In genomic region chr13:33452873-33453558, GRCh38 we compare ENCODE assay signal across 28 cellular contexts.
DNase-seq lines count a peak whose midpoint lies in the region; ATAC-seq and TF ChIP-seq lines count a peak whose summit lies in the region.
"Had no signal": no experiment of that assay in that cellular context is flagged by ENCODE, and none has a peak within 500 bp of the region (broad histone marks: within the 10 kb centered on the region; RNA-seq: fewer than 3 reads in every experiment).

No MANE protein-coding gene starts in this region.

- WGBS in adrenal gland, 4 donors: 32 to 48% (median 40%) methylated on average over 2 of the region's 2 CpGs

- intact Hi-C loops in adrenal gland (cut with DNase I) (no loop called here), lower lobe of right lung (cut with DNase I) (no loop called here)

- peaks cover 6% of the 10 kb centered on the region in 2 donors for H3K4me1 ChIP-seq in adrenal gland (replicated peaks in 1 of 2)
- peaks cover 17 to 37% of the 10 kb centered on the region in 2 donors for H3K4me1 ChIP-seq in thoracic aorta (ENCODE audit: control insufficient read depth in 1 of 2, low read depth in 2 of 2)
- peaks cover 9% of the 10 kb centered on the region for H3K4me1 ChIP-seq in lower lobe of right lung
- H3K4me1 ChIP-seq: esophagus squamous epithelium had no signal

- H3K9me3 ChIP-seq in adrenal gland (replicated peaks in 1 of 3): no peaks in the 10 kb centered on the region
- H3K9me3 ChIP-seq in thoracic aorta: no peaks in the 10 kb centered on the region
- no peaks in the 10 kb centered on the region for H3K9me3 ChIP-seq in lower lobe of right lung
- H3K9me3 ChIP-seq: body of pancreas, esophagus squamous epithelium, gastrocnemius medialis had no signal

- H3K27ac ChIP-seq in adrenal gland (peak overlapping the region in 1 of 5 donors; percentile 2), thoracic aorta (peak overlapping the region in 1 of 2 donors; percentile 22), lower lobe of right lung (no peak overlapping the region)
- H3K27ac ChIP-seq: body of pancreas, esophagus squamous epithelium, SK-N-MC had no signal

- H3K36me3 ChIP-seq in adrenal gland (replicated peaks in 1 of 2) (no peaks in the 10 kb centered on the region), thoracic aorta (no peaks in the 10 kb centered on the region), lower lobe of right lung (no peaks in the 10 kb centered on the region)
- H3K36me3 ChIP-seq: esophagus squamous epithelium, gastrocnemius medialis had no signal

- ATAC-seq in thoracic aorta (ENCODE audit: insufficient number of reproducible peaks, low FRiP score, low read depth) (peak; percentile 67), HG03280 (IDR thresholded peaks at IDR 0.05; ENCODE audit: unreplicated experiment) (no peak), lower lobe of right lung (no peak)
- ATAC-seq: activated CD8-positive, alpha-beta T cell treated with anti-CD3 and anti-CD28 coated beads, Interleukin-2, amount 10 ng/mL, durations not matched to agents 7 days and 5 days; body of pancreas; naive thymus-derived CD8-positive, alpha-beta T cell had no signal

- H3K4me3 ChIP-seq in adrenal gland (no peak overlapping the region), thoracic aorta (no peak overlapping the region), lower lobe of right lung (no peak overlapping the region)
- H3K4me3 ChIP-seq: body of pancreas, esophagus squamous epithelium, gastrocnemius medialis, SK-N-MC had no signal

- no peak for TF ChIP-seq CTCF in adrenal gland (IDR thresholded peaks at IDR 0.05)
- TF ChIP-seq CTCF in thoracic aorta (IDR thresholded peaks at IDR 0.05): no peak
- TF ChIP-seq CTCF in lower lobe of right lung (IDR thresholded peaks at IDR 0.05): no peak

- DNase-seq in adrenal gland (peak in 5 of 7 donors; percentile 16 to 57 (median 20)), globus pallidus (ENCODE audit: low spot score) (peak; percentile 57), mucosa of gallbladder (ENCODE audit: low spot score) (peak; percentile 44), thoracic aorta (ENCODE audit: low spot score) (no peak), NCI-H1105 treated with DMSO at 0.1 percent for 48 hours (lab: John Stamatoyannopoulos, UW) (no peak), glomerular visceral epithelial cell (ENCODE audit: extremely low spot score) (no peak), lower lobe of right lung (no peak)
- DNase-seq: activated CD4-positive, alpha-beta T cell treated with anti-CD3 and anti-CD28 coated beads for 1 hour; activated CD8-positive, alpha-beta T cell treated with anti-CD3 and anti-CD28 coated beads, Interleukin-2, amount 10 ng/mL, durations not matched to agents 7 days and 5 days; activated effector memory CD4-positive, alpha-beta T cell treated with anti-CD3 and anti-CD28 coated beads, Interleukin-2, amount 50 U/mL, for 16 hours; activated naive CD8-positive, alpha-beta T cell treated with anti-CD3 and anti-CD28 coated beads, Interleukin-2, amount 10 ng/mL, durations not matched to agents 7 days and 5 days; esophagus squamous epithelium; gastrocnemius medialis; mesendoderm; naive thymus-derived CD8-positive, alpha-beta T cell; NCI-H1048; NCI-H1930; NCI-H226; NCI-H774; occipital lobe; retina; RPMI8226; stimulated activated CD4-positive, alpha-beta T cell treated with anti-CD3 and anti-CD28 coated beads, Interleukin-12 subunit alpha, Interleukin-12 subunit beta, amount 100 ng/mL, for 4 hours; stimulated activated CD4-positive, alpha-beta T cell treated with anti-CD3 and anti-CD28 coated beads, Interleukin-4, amount 100 ng/mL, for 24 hours; stimulated activated naive CD4-positive, alpha-beta T cell treated with Interleukin-2 at 50 U/mL for 16 hours had no signal

- H3K27me3 ChIP-seq in adrenal gland: no peaks in the 10 kb centered on the region
- no peaks in the 10 kb centered on the region for H3K27me3 ChIP-seq in thoracic aorta (replicated peaks; ENCODE audit: insufficient read depth)
- H3K27me3 ChIP-seq in lower lobe of right lung (ENCODE audit: low read depth): no peaks in the 10 kb centered on the region
- H3K27me3 ChIP-seq: body of pancreas, esophagus squamous epithelium, gastrocnemius medialis had no signal

- TF ChIP-seq POLR2A in adrenal gland (IDR thresholded peaks at IDR 0.05): no peak

Comparison
In these comparisons a context has a peak if more than half of its experiments do, and no peak if none do; other contexts are left out.
1. DNase-seq: peak in adrenal gland (5 of 7), globus pallidus (single experiment) and mucosa of gallbladder (single experiment); none in thoracic aorta (single experiment), NCI-H1105 treated with DMSO at 0.1 percent for 48 hours (single experiment), glomerular visceral epithelial cell (single experiment) and lower lobe of right lung (single experiment).